ENCODE assay signal across 14 cellular contexts in the genomic region with DNA sequence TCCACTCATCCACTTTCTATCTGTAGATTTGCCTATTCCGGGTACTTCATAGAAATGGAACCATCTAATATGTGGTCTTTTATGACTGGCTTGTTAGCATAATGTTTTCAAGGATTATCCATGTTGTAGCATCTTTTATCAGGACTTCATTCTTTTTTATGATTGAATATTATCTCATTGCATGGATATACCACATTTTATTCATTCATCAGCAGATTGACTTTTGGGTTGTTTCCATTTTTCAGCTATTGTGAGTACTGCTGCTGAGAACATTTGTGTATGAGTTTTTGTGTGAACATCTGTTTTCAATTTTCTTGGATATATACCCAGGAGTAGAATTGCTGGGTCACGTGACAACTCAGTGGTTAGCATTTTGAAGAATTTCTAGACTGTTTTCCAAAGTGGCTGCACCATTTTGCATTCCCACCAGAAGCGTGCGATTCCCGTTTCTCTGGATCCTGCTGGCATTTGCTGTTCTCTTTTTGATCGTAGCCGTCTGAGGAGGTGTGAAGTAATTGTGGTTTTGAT. TPM values are rescaled to one million over a fixed set of nuclear protein-coding genes. Genes with fewer than 3 reads are reported as not detected.
DNase-seq lines count a peak whose midpoint lies in the region; ATAC-seq and TF ChIP-seq lines count a peak whose summit lies in the region.
"Had no signal": no experiment of that assay in that cellular context is flagged by ENCODE, and none has a peak within 500 bp of the region (broad histone marks: within the 10 kb centered on the region; RNA-seq: fewer than 3 reads in every experiment).

No MANE protein-coding gene starts in this region.

- no peak overlapping the region for H3K9ac ChIP-seq in adipocyte (ENCODE audit: low read length)

- no peak overlapping the region for H3K4me3 Mint-ChIP-seq in glutamatergic neuron (ENCODE audit: unreplicated experiment)
- H3K4me3 Mint-ChIP-seq: activated T-helper 17 cell treated with anti-CD3 and anti-CD28 coated beads, Interleukin-2, amount 50 U/mL, for 72 hours; stimulated activated memory B cell treated with anti-CD40 and anti-IgM and Interleukin-4, amounts not matched to agents 10 μg/mL and 1 μg/mL and 100 μg/mL, for 72 hours had no signal

- H3K4me1 Mint-ChIP-seq in glutamatergic neuron (ENCODE audit: low read depth, unreplicated experiment) = peaks cover 17% of the 10 kb centered on the region
- H3K4me1 Mint-ChIP-seq: activated T-helper 17 cell treated with anti-CD3 and anti-CD28 coated beads, Interleukin-2, amount 50 U/mL, for 72 hours had no signal

- peak overlapping the region; percentile 66 to 91 (median 82) for H3K27ac ChIP-seq in heart right ventricle

- H3K36me3 ChIP-seq in heart right ventricle = peaks cover 0 to 94% (median 20%) of the 10 kb centered on the region in 9 donors
- H3K36me3 ChIP-seq in adipocyte (ENCODE audit: control insufficient read depth, insufficient read depth, low read length, severe bottlenecking) = peaks cover 42% of the 10 kb centered on the region

- H3K9me3 ChIP-seq in heart right ventricle (no peaks in the 10 kb centered on the region), adipocyte (ENCODE audit: control insufficient read depth, low read length) (no peaks in the 10 kb centered on the region)

- H3K4me1 ChIP-seq in heart right ventricle = peaks cover 22 to 99% (median 69%) of the 10 kb centered on the region in 9 donors
- H3K4me1 ChIP-seq in adipocyte (ENCODE audit: control insufficient read depth, insufficient read depth, low read length) = peaks cover 39% of the 10 kb centered on the region

- H3K4me3 ChIP-seq in heart right ventricle = no peak overlapping the region
- H3K4me3 ChIP-seq in adipocyte (ENCODE audit: low read length) = peak overlapping the region; percentile 21
- no peak overlapping the region for H3K4me3 ChIP-seq in foreskin fibroblast (ENCODE audit: low read depth in 1 of 2, low read length in 2 of 2)
- H3K4me3 ChIP-seq: cardiac muscle cell had no signal

- peaks cover 1% of the 10 kb centered on the region for H3K27me3 Mint-ChIP-seq in glutamatergic neuron (ENCODE audit: unreplicated experiment)
- H3K27me3 Mint-ChIP-seq: activated T-helper 17 cell treated with anti-CD3 and anti-CD28 coated beads, Interleukin-2, amount 50 U/mL, for 72 hours; stimulated activated memory B cell treated with anti-CD40 and anti-IgM and Interleukin-4, amounts not matched to agents 10 μg/mL and 1 μg/mL and 100 μg/mL, for 72 hours had no signal

- DNase-seq in heart right ventricle (no peak), left ventricle myocardium superior (no peak), adipocyte (ENCODE audit: low read depth) (peak; percentile 93), foreskin fibroblast (peak; percentile 82 to 90), stromal cell of bone marrow (ENCODE audit: low read depth) (peak; percentile 91), NCI-H1105 treated with DMSO at 0.1 percent for 48 hours (lab: John Stamatoyannopoulos, UW) (no peak), glutamatergic neuron (no peak)
- DNase-seq: DND-41; MM.1S; stimulated activated CD4-positive, alpha-beta T cell treated with anti-CD3 and anti-CD28 coated beads, Interleukin-4, amount 100 ng/mL, for 1 hour had no signal

- intact Hi-C loops in heart right ventricle (cut with DNase I) (loop anchor here in 2 of 10 donors (5.0 kb wide), 2 partner anchors 43 to 58 kb away; partner anchors contain the start of genes MMP11 (in 1 of the 2) and SMARCB1 (in 1 of the 2)), left ventricle myocardium superior (cut with micrococcal nuclease) (no loop called here)

- TF ChIP-seq CTCF in heart right ventricle (IDR thresholded peaks at IDR 0.05) (no peak), foreskin fibroblast (IDR thresholded peaks at IDR 0.05; ENCODE audit: low read depth, low read length) (no peak), glutamatergic neuron (IDR thresholded peaks at IDR 0.05; ENCODE audit: partially characterized antibody, unreplicated experiment) (no peak)

- H3K9me3 Mint-ChIP-seq in glutamatergic neuron (ENCODE audit: unreplicated experiment) = peaks cover 1% of the 10 kb centered on the region
- H3K9me3 Mint-ChIP-seq: activated T-helper 17 cell treated with anti-CD3 and anti-CD28 coated beads, Interleukin-2, amount 50 U/mL, for 72 hours; stimulated activated memory B cell treated with anti-CD40 and anti-IgM and Interleukin-4, amounts not matched to agents 10 μg/mL and 1 μg/mL and 100 μg/mL, for 72 hours had no signal

- H3K27me3 ChIP-seq in heart right ventricle = no peaks in the 10 kb centered on the region
- H3K27me3 ChIP-seq in adipocyte (replicated peaks; ENCODE audit: control insufficient read depth, insufficient read depth, low read length) = no peaks in the 10 kb centered on the region
- H3K27me3 ChIP-seq: cardiac muscle cell had no signal

- 78 to 83% methylated on average over 7 of the region's 7 CpGs for WGBS in heart right ventricle, 2 donors

- H3K27ac Mint-ChIP-seq in glutamatergic neuron (ENCODE audit: unreplicated experiment) = no peak overlapping the region

- no peak for ATAC-seq in heart right ventricle
- ATAC-seq in left ventricle myocardium superior = no peak
- no peak for ATAC-seq in GM18511 (IDR thresholded peaks at IDR 0.05; ENCODE audit: unreplicated experiment)
- ATAC-seq: activated T-helper 17 cell treated with anti-CD3 and anti-CD28 coated beads, Interleukin-2, amount 50 U/mL, for 72 hours; stimulated activated memory B cell treated with anti-CD40 and anti-IgM and Interleukin-4, amounts not matched to agents 10 μg/mL and 1 μg/mL and 100 μg/mL, for 72 hours had no signal

- H3K36me3 Mint-ChIP-seq in glutamatergic neuron (ENCODE audit: unreplicated experiment) = no peaks in the 10 kb centered on the region

RNA-seq across cellular contexts. Expression of gene DERL3, which starts 8.9 kb away (rescaled TPM):
- total RNA-seq in heart right ventricle = 1 to 10 TPM in 9 of 10 donors, under 1 TPM in 1; 0.91 to 5.1 (median 1.7) TPM
- polyA plus RNA-seq in heart right ventricle = 10 to 100 TPM in 1 of 2 donors, 1 to 10 TPM in 1; 2.0 to 14.1 TPM
- total RNA-seq in left ventricle myocardium superior = 2.1 TPM
- 1.2 TPM for total RNA-seq in glutamatergic neuron (ENCODE audit: unreplicated experiment)

RNA-seq across cellular contexts. Expression of gene SLC2A11, which starts 27.8 kb away (rescaled TPM):
- total RNA-seq in heart right ventricle (10 to 100 TPM; 16.1 to 30.4 (median 21.2) TPM), left ventricle myocardium superior (25.3 TPM), glutamatergic neuron (ENCODE audit: unreplicated experiment) (52.4 TPM)
- polyA plus RNA-seq in heart right ventricle = 10 to 100 TPM in 1 of 2 donors, 1 to 10 TPM in 1; 8.3 to 42.1 TPM

RNA-seq across cellular contexts. Expression of gene SMARCB1, which starts 43.1 kb away (rescaled TPM):
- total RNA-seq in heart right ventricle (10 to 100 TPM; 28.5 to 73.1 (median 39.8) TPM), left ventricle myocardium superior (48.5 TPM), glutamatergic neuron (ENCODE audit: unreplicated experiment) (227 TPM)
- polyA plus RNA-seq in heart right ventricle = 10 to 100 TPM; 26.8 to 70.0 TPM

RNA-seq across cellular contexts. Expression of gene MMP11, which starts 57.3 kb away (rescaled TPM):
- total RNA-seq in heart right ventricle (10 to 100 TPM in 4 of 10 donors, 1 to 10 TPM in 6; 3.5 to 23.4 (median 5.4) TPM), left ventricle myocardium superior (32.3 TPM), glutamatergic neuron (ENCODE audit: unreplicated experiment) (28.8 TPM)
- 10 to 100 TPM in 1 of 2 donors, 1 to 10 TPM in 1; 9.9 to 12.8 TPM for polyA plus RNA-seq in heart right ventricle

Comparison
In these comparisons a context has a peak if more than half of its experiments do, and no peak if none do; other contexts are left out.
1. DNase-seq: peak in adipocyte (single experiment), foreskin fibroblast (2 of 2) and stromal cell of bone marrow (single experiment); none in heart right ventricle (0 of 2), left ventricle myocardium superior (single experiment), NCI-H1105 treated with DMSO at 0.1 percent for 48 hours (single experiment) and glutamatergic neuron (single experiment).